ENCODE assay signal across 12 cellular contexts in genomic region chr17:2421315-2422147, GRCh38. TPM values are rescaled to one million over a fixed set of nuclear protein-coding genes. Genes with fewer than 3 reads are reported as not detected.
DNase-seq lines count a peak whose midpoint lies in the region; ATAC-seq, FAIRE-seq and TF ChIP-seq lines count a peak whose summit lies in the region.
"Had no signal": no experiment of that assay in that cellular context is flagged by ENCODE, and none has a peak within 500 bp of the region (broad histone marks: within the 10 kb centered on the region; RNA-seq: fewer than 3 reads in every experiment).

No MANE protein-coding gene starts in this region.

- H4K5ac ChIP-seq in H9 (ENCODE audit: insufficient read length, low read depth, low read length): no peak overlapping the region

- H3K23me2 ChIP-seq in H9 (ENCODE audit: insufficient read length, low read depth, low read length, poor library complexity, severe bottlenecking): no peaks in the 10 kb centered on the region

- in situ Hi-C loops in HepG2 (cut with HindIII; ENCODE audit: extremely low pct_ligation_motif_present, low pct_unique_long_range_greater_than_20kb): no loop called here

- H3K4me1 ChIP-seq in H9 (ENCODE audit: insufficient read depth, low read length) (no peaks in the 10 kb centered on the region), adrenal gland (replicated peaks in 1 of 2) (peaks cover 32 to 47% of the 10 kb centered on the region in 2 donors), HepG2 (ENCODE audit: insufficient read depth, low read length) (no peaks in the 10 kb centered on the region)

- peaks cover 2 to 3% of the 10 kb centered on the region in 2 experiments; a peak in 2 of 4 replicates for H3K4me1 Mint-ChIP-seq in H9

- WGBS in H9 (ENCODE audit: extremely low coverage, insufficient read length, low lambda C conversion rate): no CpG with 5 or more reads among the region's 27 CpGs
- 44 to 59% (median 51%) methylated on average over 27 of the region's 27 CpGs for WGBS in adrenal gland, 4 donors
- 96% methylated on average over 27 of the region's 27 CpGs for WGBS in HepG2 (ENCODE audit: low lambda C conversion rate)

- TF ChIP-seq RAD21 in HepG2 (CRISPR knock-in tag; IDR thresholded peaks at IDR 0.05): no peak

- H2BK5ac ChIP-seq in H9 (ENCODE audit: insufficient read length, low read length): no peak overlapping the region

- H3K27ac ChIP-seq in AG04450 (ENCODE audit: low read depth, low read length): no peak overlapping the region
- H3K27ac ChIP-seq in H9 (ENCODE audit: insufficient read length, low read depth, low read length): no peak overlapping the region
- H3K27ac ChIP-seq in adrenal gland: peak overlapping the region; percentile 56 to 77 (median 74)
- no peak overlapping the region for H3K27ac ChIP-seq in HepG2 (ENCODE audit: extremely low read length, insufficient read depth, low read length)
- H3K27ac ChIP-seq: VCaP had no signal

- DNase-seq in AG04450 (ENCODE audit: low read depth, low spot score): no peak
- no peak for DNase-seq in H9
- DNase-seq in adrenal gland: peak; percentile 53 to 83 (median 73)
- DNase-seq in HepG2 (ENCODE audit: low spot score): no peak
- no peak for DNase-seq in SW 1271 (lab: John Stamatoyannopoulos, UW)
- DNase-seq: erythroblast, OCI-M1 had no signal

- H3K36me3 ChIP-seq in adrenal gland (replicated peaks in 1 of 2): peaks cover 0 to 14% of the 10 kb centered on the region in 2 donors
- peaks cover 9 to 48% of the 10 kb centered on the region in 2 experiments; a peak in 4 of 5 replicates for H3K36me3 ChIP-seq in HepG2 (replicated peaks in 1 of 2; ENCODE audit: control insufficient read depth in 1 of 2, insufficient read depth in 2 of 2, low read length in 2 of 2)

- H3K9me3 ChIP-seq in AG04450 (ENCODE audit: control insufficient read depth, insufficient read depth, low read length): no peaks in the 10 kb centered on the region
- no peaks in the 10 kb centered on the region for H3K9me3 ChIP-seq in H9 (ENCODE audit: control insufficient read depth, low read depth, low read length)
- no peaks in the 10 kb centered on the region for H3K9me3 ChIP-seq in adrenal gland (replicated peaks in 1 of 3)
- no peaks in the 10 kb centered on the region for H3K9me3 ChIP-seq in HepG2 (ENCODE audit: low read length)

- H3K9ac ChIP-seq in H9 (ENCODE audit: extremely low read depth, insufficient read length, low read length) (no peak overlapping the region), HepG2 (ENCODE audit: insufficient read depth, low read depth, low read length) (no peak overlapping the region)

- H3K79me1 ChIP-seq in H9 (ENCODE audit: insufficient read depth, low read depth, low read length, poor library complexity, severe bottlenecking): no peaks in the 10 kb centered on the region

- no peak overlapping the region for H3K4ac ChIP-seq in H9 (ENCODE audit: low read depth, low read length)

- no peaks in the 10 kb centered on the region for H4K20me1 ChIP-seq in H9 (ENCODE audit: control insufficient read depth, insufficient read depth, insufficient read length)
- H4K20me1 ChIP-seq in HepG2 (ENCODE audit: insufficient read depth, low read length): no peaks in the 10 kb centered on the region; the same call in 1 of the 2 replicates

- TF ChIP-seq CTCF in AG04450 (IDR thresholded peaks at IDR 0.05; ENCODE audit: low read depth, low read length) (peak; percentile 47), H9 (conservative IDR thresholded peaks at IDR 0.05) (peak; percentile 52; the same call in 2 of the 3 replicates), adrenal gland (IDR thresholded peaks at IDR 0.05) (peak in 5 of 6 experiments; percentile 34 to 63 (median 52)), HepG2 (CRISPR knock-in tag; IDR thresholded peaks at IDR 0.05) (no peak)

- H2AFZ ChIP-seq in H9 (ENCODE audit: low read length) (no peak overlapping the region), HepG2 (ENCODE audit: low read length) (no peak overlapping the region)

- H3K4me3 ChIP-seq in AG04450 (ENCODE audit: low read depth, low read length) (no peak overlapping the region), adrenal gland (no peak overlapping the region), HepG2 (replicated peaks in 1 of 3; ENCODE audit: insufficient read depth in 1 of 3, low read depth in 2 of 3, low read length in 3 of 3) (no peak overlapping the region)

- FAIRE-seq in HepG2 (lab: Jason Lieb, UNC): no peak

- no peak overlapping the region for H4K91ac ChIP-seq in H9 (ENCODE audit: insufficient read length, low read depth, low read length)

- POLR2A ChIA-PET in AG04450 (lab: Yijun Ruan, JAX): no interaction called here
- POLR2A ChIA-PET in HepG2 (lab: Yijun Ruan, JAX): no interaction called here

- H3K18ac ChIP-seq in H9 (ENCODE audit: insufficient read length, low read depth, low read length): no peak overlapping the region

- no peaks in the 10 kb centered on the region for H3K9me3 Mint-ChIP-seq in H9
- H3K9me3 Mint-ChIP-seq: activated naive CD4-positive, alpha-beta T cell treated with anti-CD3 and anti-CD28 coated beads, Interleukin-2, amount 50 U/mL, for 72 hours had no signal

- H3K27me3 ChIP-seq in AG04450 (ENCODE audit: control insufficient read depth, insufficient read depth, low read length): no peaks in the 10 kb centered on the region
- no peaks in the 10 kb centered on the region for H3K27me3 ChIP-seq in H9 (ENCODE audit: insufficient read depth, low read length)
- no peaks in the 10 kb centered on the region for H3K27me3 ChIP-seq in adrenal gland
- H3K27me3 ChIP-seq in HepG2 (ENCODE audit: control insufficient read depth in 1 of 2, insufficient read depth in 2 of 2, low read length in 2 of 2): no peaks in the 10 kb centered on the region

- intact Hi-C loops in adrenal gland (cut with DNase I) (no loop called here), HepG2 (cut with micrococcal nuclease; ENCODE audit: unreplicated experiment) (no loop called here)

- no peak overlapping the region for H2BK12ac ChIP-seq in H9 (ENCODE audit: insufficient read length, low read depth, low read length)

- H2BK15ac ChIP-seq in H9 (ENCODE audit: low read depth, low read length): no peak overlapping the region

- no peak overlapping the region for H2AK5ac ChIP-seq in H9 (ENCODE audit: insufficient read length, low read length)

- ATAC-seq in HepG2 (no peak), HG03097 (IDR thresholded peaks at IDR 0.05; ENCODE audit: low FRiP score, unreplicated experiment) (no peak), HG03342 (IDR thresholded peaks at IDR 0.05; ENCODE audit: unreplicated experiment) (no peak), HG03175 (IDR thresholded peaks at IDR 0.05; ENCODE audit: unreplicated experiment) (no peak)
- ATAC-seq: activated naive CD4-positive, alpha-beta T cell treated with anti-CD3 and anti-CD28 coated beads, Interleukin-2, amount 50 U/mL, for 72 hours had no signal

- H3K4me2 ChIP-seq in H9 (ENCODE audit: insufficient read depth, insufficient read length, low read length): no peak overlapping the region
- H3K4me2 ChIP-seq in HepG2 (ENCODE audit: low read depth, low read length): no peak overlapping the region

- no peak overlapping the region for H3K4me3 Mint-ChIP-seq in H9

- CTCF ChIA-PET in AG04450 (lab: Charles Lee): interaction anchor here (0.6 to 1.1 kb wide), 4 partner anchors 39 to 253 kb away, joined by 3 read pairs; no protein-coding TSS in a partner anchor
- CTCF ChIA-PET in HepG2 (lab: Yijun Ruan, JAX; ENCODE audit: low intra/inter-chr PET ratio, low total read pairs): no interaction called here

- H2BK120ac ChIP-seq in H9 (ENCODE audit: low read depth, low read length, poor library complexity, severe bottlenecking): no peak overlapping the region

- H3K56ac ChIP-seq in H9 (ENCODE audit: insufficient read length, low read depth, low read length): peak overlapping the region; percentile 41

- no peak overlapping the region for H4K8ac ChIP-seq in H9 (replicated peaks; ENCODE audit: insufficient read length, low read depth, low read length)

- H3K79me2 ChIP-seq in H9 (ENCODE audit: insufficient read depth, low read length) (no peaks in the 10 kb centered on the region), HepG2 (ENCODE audit: insufficient read depth, low read length) (no peaks in the 10 kb centered on the region)

- no peaks in the 10 kb centered on the region for H3K27me3 Mint-ChIP-seq in H9 (ENCODE audit: low read depth)

- TF ChIP-seq EP300 in HepG2 (IDR thresholded peaks at IDR 0.05; ENCODE audit: low read depth in 2 of 2, low read length in 2 of 2) (no peak), HepG2 (CRISPR knock-in tag; IDR thresholded peaks at IDR 0.05; ENCODE audit: borderline replicate concordance) (no peak)

- no peak overlapping the region for H3K23ac ChIP-seq in H9 (ENCODE audit: insufficient read length, low read depth, low read length)

- H3K14ac ChIP-seq in H9 (ENCODE audit: insufficient read depth, low read length): no peak overlapping the region

- no peak overlapping the region for H2BK20ac ChIP-seq in H9 (ENCODE audit: low read depth, low read length, poor library complexity, severe bottlenecking)

- peaks cover 21 to 59% (median 45%) of the 10 kb centered on the region in 3 experiments; a peak in 6 of 7 replicates for H3K36me3 Mint-ChIP-seq in H9 (ENCODE audit: insufficient read depth in 1 of 3, low read depth in 3 of 3)
- H3K36me3 Mint-ChIP-seq: activated naive CD4-positive, alpha-beta T cell treated with anti-CD3 and anti-CD28 coated beads, Interleukin-2, amount 50 U/mL, for 72 hours had no signal

- no peak overlapping the region for H3T11ph ChIP-seq in H9 (ENCODE audit: low read length)

- TF ChIP-seq POLR2A in adrenal gland (IDR thresholded peaks at IDR 0.05): peak in 1 of 2 donors; percentile 28
- no peak for TF ChIP-seq POLR2A in HepG2 (IDR thresholded peaks at IDR 0.05; ENCODE audit: insufficient read depth in 1 of 2, low read depth in 2 of 2, low read length in 2 of 2)

- peak overlapping the region in 2 of 3 experiments; percentile 10 to 73; a peak in 3 of 7 replicates for H3K27ac Mint-ChIP-seq in H9

- BruUV-seq in HepG2 (replicated peaks; lab: Mats Ljungman, UMichigan): no TSS peak

RNA-seq across cellular contexts. Expression of gene MNT, which starts 20.7 kb away (rescaled TPM):
- polyA plus RNA-seq in AG04450 (2011; rRNA removed): 2.2 and 2.8 TPM in 2 replicates
- 3.5 and 3.7 TPM in 2 replicates for polyA minus RNA-seq in AG04450 (2011; rRNA and poly(A)+ RNA removed)
- total RNA-seq in H9 (2021): 37.4 and 38.9 TPM in 2 replicates
- total RNA-seq in adrenal gland: 10 to 100 TPM in 7 of 8 donors, 1 to 10 TPM in 1; 9.4 to 43.9 (median 20.9) TPM
- polyA plus RNA-seq in adrenal gland: 10 to 100 TPM in 1 of 3 donors, 1 to 10 TPM in 2; 4.9 to 30.6 (median 7.7) TPM
- total RNA-seq in HepG2 (2016; rRNA removed; fragmentation: Illumina TruSeq; extraction: Trizol): 2.3 and 3.5 TPM in 2 replicates
- total RNA-seq in HepG2 (2016; cell fraction: cytosol; rRNA removed; fragmentation: Illumina TruSeq; extraction: Trizol; ENCODE audit: low read depth): 0.79 and 1.5 TPM in 2 replicates
- total RNA-seq in HepG2 (2016; cell fraction: insoluble cytoplasmic fraction; rRNA removed; fragmentation: Illumina TruSeq; extraction: Trizol): 2.0 and 2.9 TPM in 2 replicates
- 2.3 and 2.4 TPM in 2 replicates for total RNA-seq in HepG2 (2016; cell fraction: membrane; rRNA removed; fragmentation: Illumina TruSeq; extraction: Trizol)
- 3.0 and 3.9 TPM in 2 replicates for total RNA-seq in HepG2 (2016; cell fraction: nucleus; rRNA removed; fragmentation: Illumina TruSeq; extraction: Trizol)
- 1.8 and 2.1 TPM in 2 replicates for polyA plus RNA-seq in HepG2 (2011; rRNA removed)
- polyA plus RNA-seq in HepG2 (2011; cell fraction: cytosol; rRNA removed): 0.86 and 0.92 TPM in 2 replicates
- polyA plus RNA-seq in HepG2 (2011; cell fraction: nucleus; rRNA removed): 13.6 and 19.3 TPM in 2 replicates
- polyA plus RNA-seq in HepG2 (2012): 6.6 and 7.5 TPM in 2 replicates
- polyA plus RNA-seq in HepG2 (2016; cell fraction: cytosol; fragmentation: Illumina TruSeq; extraction: Trizol; ENCODE audit: low read depth): 0.35 and 0.63 TPM in 2 replicates
- polyA plus RNA-seq in HepG2 (2016; cell fraction: insoluble cytoplasmic fraction; fragmentation: Illumina TruSeq; extraction: Trizol; ENCODE audit: low read depth): 3.1 and 5.6 TPM in 2 replicates
- polyA plus RNA-seq in HepG2 (2016; cell fraction: membrane; fragmentation: Illumina TruSeq; extraction: Trizol; ENCODE audit: low read depth): 1.4 and 1.6 TPM in 2 replicates
- 14.3 and 17.8 TPM in 2 replicates for polyA plus RNA-seq in HepG2 (2016; cell fraction: nucleus; fragmentation: Illumina TruSeq; extraction: Trizol; ENCODE audit: insufficient read depth, low read depth)
- 4.3 and 8.2 TPM in 2 replicates for polyA minus RNA-seq in HepG2 (2011; rRNA and poly(A)+ RNA removed; ENCODE audit: low replicate concordance)
- polyA minus RNA-seq in HepG2 (2011; cell fraction: cytosol; rRNA and poly(A)+ RNA removed): 3.1 and 3.8 TPM in 2 replicates
- 8.1 and 8.8 TPM in 2 replicates for polyA minus RNA-seq in HepG2 (2011; cell fraction: nucleus; rRNA and poly(A)+ RNA removed)

Comparison
In these comparisons a context has a peak if more than half of its experiments do, and no peak if none do; other contexts are left out.
1. DNase-seq: peak in adrenal gland (7 of 7); none in AG04450 (single experiment), H9 (single experiment), HepG2 (single experiment) and SW 1271 (0 of 2).
2. H3K27ac ChIP-seq: peak in adrenal gland (5 of 5); none in AG04450 (single experiment), H9 (single experiment) and HepG2 (single experiment).